In genomic region chr2:128054104-128054503, GRCh38 we compare ENCODE assay signal across 2 cellular contexts.
TF ChIP-seq lines count a peak whose summit lies in the region.

No MANE protein-coding gene starts in this region.

TF ChIP-seq in HepG2, 621 proteins besides CTCF, POLR2A, EP300 and RAD21:
- TF ChIP-seq GPN1 (CRISPR knock-in tag; IDR thresholded peaks at IDR 0.05; ENCODE audit: borderline replicate concordance), result no peak
- TF ChIP-seq ZNF772 (CRISPR knock-in tag; IDR thresholded peaks at IDR 0.05), result 0 out of 2 replicates have a peak, but pooled peaks have one; percentile 31
- peak; percentile 76; the same call in 1 of the 2 replicates for TF ChIP-seq ZNF740 (CRISPR knock-in tag; IDR thresholded peaks at IDR 0.05)

TF ChIP-seq in H1, 55 proteins besides CTCF, POLR2A, EP300 and RAD21:
- TF ChIP-seq MAFK (IDR thresholded peaks at IDR 0.05; ENCODE audit: low read depth, low read length) (no peak), SIN3A (conservative IDR thresholded peaks at IDR 0.05 in 1 of 2, IDR thresholded peaks at IDR 0.05 in 1 of 2; ENCODE audit: low read depth in 1 of 2, low read length in 2 of 2) (no peak)
